In genomic region chr13:49776871-49777270, GRCh38 we compare ENCODE assay signal across 16 cellular contexts.
"Had no signal": no experiment of that assay in that cellular context is flagged by ENCODE, and none has a peak within 500 bp of the region (broad histone marks: within the 10 kb centered on the region; RNA-seq: fewer than 3 reads in every experiment).

No MANE protein-coding gene starts in this region.

- H3K27me3 ChIP-seq: adrenal gland, breast epithelium, esophagus muscularis mucosa, gastroesophageal sphincter, ovary, testis had no signal

- H3K36me3 ChIP-seq: adrenal gland, breast epithelium, esophagus muscularis mucosa, gastroesophageal sphincter, ovary had no signal

- H3K4me3 ChIP-seq: adrenal gland, breast epithelium, esophagus muscularis mucosa, gastroesophageal sphincter, ovary, testis had no signal

- ATAC-seq: activated CD8-positive, alpha-beta T cell treated with anti-CD3 and anti-CD28 coated beads for 36 hours; gastroesophageal sphincter; stimulated activated naive CD8-positive, alpha-beta T cell treated with anti-CD3 and anti-CD28 coated beads, Interleukin-15, amount 100 ng/mL, for 72 hours; T-cell had no signal

- DNase-seq: activated CD4-positive, alpha-beta T cell treated with anti-CD3 and anti-CD28 coated beads for 4 hours; activated CD8-positive, alpha-beta memory T cell treated with anti-CD3 and anti-CD28 coated beads, Interleukin-2, amount 50 U/mL, for 48 hours; activated CD8-positive, alpha-beta T cell treated with anti-CD3 and anti-CD28 coated beads for 36 hours; activated naive CD4-positive, alpha-beta T cell treated with anti-CD3 and anti-CD28 coated beads for 36 hours; adrenal gland; ovary; stimulated activated CD4-positive, alpha-beta T cell treated with anti-CD3 and anti-CD28 coated beads, Interleukin-4, amount 100 ng/mL, for 1 hour; stimulated activated CD8-positive, alpha-beta memory T cell treated with anti-CD3 and anti-CD28 coated beads, Interleukin-4, amount 100 ng/mL, for 48 hours; stimulated activated naive CD8-positive, alpha-beta T cell treated with anti-CD3 and anti-CD28 coated beads, Interleukin-15, amount 100 ng/mL, for 72 hours; T-cell; T1000; testis had no signal

- H3K4me1 ChIP-seq: breast epithelium had no signal

- H3K27ac ChIP-seq: adrenal gland, breast epithelium, esophagus muscularis mucosa, gastroesophageal sphincter, ovary, testis, VCaP had no signal

- H3K9me3 ChIP-seq: adrenal gland, breast epithelium, esophagus muscularis mucosa, gastroesophageal sphincter, ovary, testis had no signal
